Comparison of ENCODE assay signal across 16 cellular contexts in the genomic region with DNA sequence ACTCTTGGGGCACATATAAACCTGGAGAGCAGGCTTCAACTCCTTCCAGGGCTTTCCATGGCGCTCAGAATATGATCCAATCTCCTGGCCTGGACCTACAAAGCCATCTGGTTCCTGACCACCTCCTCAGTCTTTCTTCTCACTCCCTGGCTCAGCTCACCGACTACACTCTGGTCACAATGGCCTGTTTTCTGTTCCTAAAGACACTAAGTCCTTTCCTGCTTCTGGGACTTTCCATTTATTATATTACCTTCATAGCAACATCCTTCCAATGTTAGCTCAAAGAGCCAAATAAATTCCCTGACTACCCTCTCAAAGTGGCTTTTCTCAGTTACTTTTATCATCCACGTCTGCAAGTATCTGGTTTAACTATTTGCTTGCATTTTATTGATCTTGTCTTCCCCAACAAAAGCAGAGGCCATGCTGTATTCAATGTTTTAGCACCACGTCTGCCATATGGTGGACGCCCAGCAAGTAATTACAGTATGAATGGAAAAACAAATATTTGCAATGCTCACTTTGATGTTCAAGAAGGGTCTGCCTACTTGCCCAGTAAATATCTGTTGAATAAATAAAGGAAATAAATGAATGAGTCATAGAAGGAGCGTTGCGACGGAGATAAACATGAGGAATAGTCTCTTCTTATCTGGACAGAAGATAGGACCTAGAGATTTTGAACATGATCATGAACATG.
DNase-seq lines count a peak whose midpoint lies in the region; ATAC-seq and TF ChIP-seq lines count a peak whose summit lies in the region.
"Had no signal": no experiment of that assay in that cellular context is flagged by ENCODE, and none has a peak within 500 bp of the region (broad histone marks: within the 10 kb centered on the region; RNA-seq: fewer than 3 reads in every experiment).

No MANE protein-coding gene starts in this region.

- H3K4me3 ChIP-seq in CD4-positive, alpha-beta memory T cell (ENCODE audit: low read length in 2 of 2), result no peak overlapping the region
- H3K4me3 ChIP-seq in esophagus muscularis mucosa (no peak overlapping the region), GM23338 (no peak overlapping the region), psoas muscle (no peak overlapping the region)
- H3K4me3 ChIP-seq: skin epidermis, thoracic aorta had no signal

- peak overlapping the region in 5 of 7 donors; percentile 17 to 58 (median 54) for H3K27ac Mint-ChIP-seq in CD4-positive, alpha-beta memory T cell
- H3K27ac Mint-ChIP-seq in immature natural killer cell (peak overlapping the region in 5 of 6 donors; percentile 24 to 81 (median 62)), GM23338 (no peak overlapping the region)

- TF ChIP-seq CTCF in esophagus muscularis mucosa (IDR thresholded peaks at IDR 0.05) (no peak), GM23338 (conservative IDR thresholded peaks at IDR 0.05; ENCODE audit: low read depth in 2 of 2) (no peak), psoas muscle (IDR thresholded peaks at IDR 0.05) (no peak)

- H4K20me1 ChIP-seq in GM23338 (replicated peaks; ENCODE audit: insufficient read depth), result no peaks in the 10 kb centered on the region

- POLR2A ChIA-PET in CD4-positive, alpha-beta memory T cell (lab: Charles Lee; ENCODE audit: partially characterized antibody), result interaction anchor here (1.1 kb wide), 1 partner anchor 445 kb away, joined by 3 read pairs; no protein-coding TSS in a partner anchor

- no peak overlapping the region for H3K4me3 Mint-ChIP-seq in CD4-positive, alpha-beta memory T cell
- H3K4me3 Mint-ChIP-seq in immature natural killer cell (no peak overlapping the region), GM23338 (no peak overlapping the region)

- no peak overlapping the region for H2AFZ ChIP-seq in GM23338

- no peaks in the 10 kb centered on the region for H3K27me3 ChIP-seq in CD4-positive, alpha-beta memory T cell (ENCODE audit: insufficient read depth, low read length)
- H3K27me3 ChIP-seq in esophagus muscularis mucosa, result no peaks in the 10 kb centered on the region
- H3K27me3 ChIP-seq in GM23338 (ENCODE audit: insufficient read depth), result no peaks in the 10 kb centered on the region
- no peaks in the 10 kb centered on the region for H3K27me3 ChIP-seq in psoas muscle (ENCODE audit: insufficient read depth in 3 of 3, low read length in 2 of 3)

- no peaks in the 10 kb centered on the region for H3K9me3 Mint-ChIP-seq in CD4-positive, alpha-beta memory T cell
- H3K9me3 Mint-ChIP-seq in immature natural killer cell (no peaks in the 10 kb centered on the region), GM23338 (no peaks in the 10 kb centered on the region)

- no peak for TF ChIP-seq EP300 in esophagus muscularis mucosa (IDR thresholded peaks at IDR 0.05)

- no peaks in the 10 kb centered on the region for H3K9me3 ChIP-seq in CD4-positive, alpha-beta memory T cell (ENCODE audit: control insufficient read depth in 1 of 2, low read length in 2 of 2)
- H3K9me3 ChIP-seq in esophagus muscularis mucosa (no peaks in the 10 kb centered on the region), psoas muscle (no peaks in the 10 kb centered on the region)
- H3K9me3 ChIP-seq: thoracic aorta had no signal

- peaks cover 65 to 89% of the 10 kb centered on the region in 2 donors for H3K36me3 Mint-ChIP-seq in CD4-positive, alpha-beta memory T cell
- peaks cover 26 to 74% (median 48%) of the 10 kb centered on the region in 3 donors for H3K36me3 Mint-ChIP-seq in immature natural killer cell
- no peaks in the 10 kb centered on the region for H3K36me3 Mint-ChIP-seq in GM23338 (ENCODE audit: low read depth)

- no peaks in the 10 kb centered on the region for H3K27me3 Mint-ChIP-seq in CD4-positive, alpha-beta memory T cell
- H3K27me3 Mint-ChIP-seq in immature natural killer cell (ENCODE audit: low read depth in 3 of 3) (peaks cover 3 to 7% (median 3%) of the 10 kb centered on the region in 3 donors), GM23338 (ENCODE audit: insufficient read depth, low read depth, poor library complexity) (peaks cover 4% of the 10 kb centered on the region)

- peaks cover 83% of the 10 kb centered on the region for H3K36me3 ChIP-seq in CD4-positive, alpha-beta memory T cell (ENCODE audit: insufficient read depth, low read length)
- H3K36me3 ChIP-seq in esophagus muscularis mucosa (peaks cover 75 to 100% (median 94%) of the 10 kb centered on the region in 4 donors), GM23338 (ENCODE audit: insufficient read depth) (no peaks in the 10 kb centered on the region), psoas muscle (ENCODE audit: insufficient read depth in 1 of 2, low read depth in 1 of 2) (peaks cover 12 to 97% of the 10 kb centered on the region in 2 donors)

- ATAC-seq in GM23338 (no peak), psoas muscle (no peak)
- ATAC-seq: SK-N-SH treated with all-trans-retinoic acid at 6 μM for 48 hours had no signal

- H3K4me1 Mint-ChIP-seq in CD4-positive, alpha-beta memory T cell, result no peaks in the 10 kb centered on the region
- H3K4me1 Mint-ChIP-seq in immature natural killer cell (no peaks in the 10 kb centered on the region), GM23338 (no peaks in the 10 kb centered on the region)

- 88% methylated on average over 8 of the region's 8 CpGs for WGBS in esophagus muscularis mucosa
- 90 to 95% (median 91%) methylated on average over 8 of the region's 8 CpGs for WGBS in psoas muscle, 3 donors

- TF ChIP-seq POLR2A in esophagus muscularis mucosa (IDR thresholded peaks at IDR 0.05; ENCODE audit: low read depth), result no peak

- no peaks in the 10 kb centered on the region for H3K79me2 ChIP-seq in GM23338 (replicated peaks; ENCODE audit: insufficient read depth)

- intact Hi-C loops in CD4-positive, alpha-beta memory T cell (cut with micrococcal nuclease), result no loop called here
- intact Hi-C loops in esophagus muscularis mucosa (cut with DNase I), result no loop called here
- intact Hi-C loops in psoas muscle (cut with DNase I), result no loop called here

- H3K27ac ChIP-seq in CD4-positive, alpha-beta memory T cell (ENCODE audit: low read depth, low read length), result no peak overlapping the region
- H3K27ac ChIP-seq in esophagus muscularis mucosa (replicated peaks in 1 of 4), result no peak overlapping the region
- H3K27ac ChIP-seq in GM23338 (ENCODE audit: low read depth), result no peak overlapping the region
- H3K27ac ChIP-seq in psoas muscle, result no peak overlapping the region
- H3K27ac ChIP-seq: skin epidermis, thoracic aorta had no signal

- no peak for DNase-seq in CD4-positive, alpha-beta memory T cell
- DNase-seq in HT-29 (ENCODE audit: low spot score) (peak; percentile 50), NCI-H510A (lab: John Stamatoyannopoulos, UW) (peak; percentile 55), immature natural killer cell (no peak), esophagus muscularis mucosa (ENCODE audit: extremely low spot score) (no peak), GM23338 (ENCODE audit: low spot score) (no peak), NCI-H82 treated with DMSO at 0.1 percent for 48 hours (lab: John Stamatoyannopoulos, UW; ENCODE audit: unreplicated experiment) (no peak), psoas muscle (no peak)
- DNase-seq: activated CD4-positive, alpha-beta T cell treated with anti-CD3 and anti-CD28 coated beads, Interleukin-2, amount 50 U/mL, for 1 hour; DMS79; effector CD4-positive, alpha-beta T cell; MM.1S; OCI-M1 had no signal

- H3K9me2 ChIP-seq in GM23338 (ENCODE audit: insufficient read depth), result no peaks in the 10 kb centered on the region

- no peaks in the 10 kb centered on the region for H3F3A ChIP-seq in GM23338 (replicated peaks; ENCODE audit: low read depth)

- CTCF ChIA-PET in CD4-positive, alpha-beta memory T cell (lab: Charles Lee; ENCODE audit: partially characterized antibody), result interaction anchor here (1.3 kb wide), 1 partner anchor 14 kb away, joined by 3 read pairs; no protein-coding TSS in a partner anchor

- H3K4me1 ChIP-seq in CD4-positive, alpha-beta memory T cell (ENCODE audit: insufficient read depth, low read length), result no peaks in the 10 kb centered on the region
- H3K4me1 ChIP-seq in esophagus muscularis mucosa, result peaks cover 0 to under 1% (median 0%) of the 10 kb centered on the region in 4 donors
- H3K4me1 ChIP-seq in GM23338 (ENCODE audit: insufficient read depth), result no peaks in the 10 kb centered on the region
- no peaks in the 10 kb centered on the region for H3K4me1 ChIP-seq in psoas muscle

- no peak overlapping the region for H3K4me2 ChIP-seq in GM23338

TF ChIP-seq in GM23338, 12 proteins besides CTCF, POLR2A, EP300 and RAD21 (continues in another document):
- TF ChIP-seq CREB1 (CRISPR knock-in tag; IDR thresholded peaks at IDR 0.05; ENCODE audit: low read depth), result no peak
- TF ChIP-seq, protein P1, sequence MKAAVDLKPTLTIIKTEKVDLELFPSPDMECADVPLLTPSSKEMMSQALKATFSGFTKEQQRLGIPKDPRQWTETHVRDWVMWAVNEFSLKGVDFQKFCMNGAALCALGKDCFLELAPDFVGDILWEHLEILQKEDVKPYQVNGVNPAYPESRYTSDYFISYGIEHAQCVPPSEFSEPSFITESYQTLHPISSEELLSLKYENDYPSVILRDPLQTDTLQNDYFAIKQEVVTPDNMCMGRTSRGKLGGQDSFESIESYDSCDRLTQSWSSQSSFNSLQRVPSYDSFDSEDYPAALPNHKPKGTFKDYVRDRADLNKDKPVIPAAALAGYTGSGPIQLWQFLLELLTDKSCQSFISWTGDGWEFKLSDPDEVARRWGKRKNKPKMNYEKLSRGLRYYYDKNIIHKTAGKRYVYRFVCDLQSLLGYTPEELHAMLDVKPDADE (IDR thresholded peaks at IDR 0.05), result no peak
- TF ChIP-seq EZH2phosphoT487 (IDR thresholded peaks at IDR 0.05; ENCODE audit: unreplicated experiment), result no peak
- TF ChIP-seq ZNF114 (CRISPR knock-in tag; IDR thresholded peaks at IDR 0.05), result no peak
- no peak for TF ChIP-seq POLR2AphosphoS5 (IDR thresholded peaks at IDR 0.05; ENCODE audit: low read depth)
- no peak for TF ChIP-seq ZNF331 (CRISPR knock-in tag; IDR thresholded peaks at IDR 0.05; ENCODE audit: low read depth)

Comparison
In these comparisons a context has a peak if more than half of its experiments do, and no peak if none do; other contexts are left out.
1. DNase-seq: peak in HT-29 (single experiment) and NCI-H510A (single experiment); none in CD4-positive, alpha-beta memory T cell (0 of 5), immature natural killer cell (0 of 3), esophagus muscularis mucosa (single experiment), GM23338 (single experiment), NCI-H82 treated with DMSO at 0.1 percent for 48 hours (single experiment) and psoas muscle (0 of 2).